13 cellular contexts compared by ENCODE assay signal in genomic region chr11:69310934-69311766, GRCh38. TPM values are rescaled to one million over a fixed set of nuclear protein-coding genes. Genes with fewer than 3 reads are reported as not detected.
DNase-seq lines count a peak whose midpoint lies in the region; ATAC-seq, FAIRE-seq and TF ChIP-seq lines count a peak whose summit lies in the region.
"Had no signal": no experiment of that assay in that cellular context is flagged by ENCODE, and none has a peak within 500 bp of the region (broad histone marks: within the 10 kb centered on the region; RNA-seq: fewer than 3 reads in every experiment).

No MANE protein-coding gene starts in this region.

- no peaks in the 10 kb centered on the region for H3K9me3 Mint-ChIP-seq in activated B cell treated with CpG ODN at 0.5 μM for 24 hours

- no peak overlapping the region for H2BK5ac ChIP-seq in trophoblast cell (ENCODE audit: low read depth, low read length, poor library complexity)

- H3K4me3 ChIP-seq in A673 (ENCODE audit: low read depth, low read length, poor library complexity, severe bottlenecking) (no peak overlapping the region), stomach (no peak overlapping the region), trophoblast cell (ENCODE audit: low read depth, low read length) (no peak overlapping the region)

- peaks cover 75% of the 10 kb centered on the region for H3K4me1 ChIP-seq in A673 (ENCODE audit: insufficient read depth, low read length, poor library complexity, severe bottlenecking)
- H3K4me1 ChIP-seq in stomach: peaks cover 0 to 23% (median 19%) of the 10 kb centered on the region in 4 donors
- no peaks in the 10 kb centered on the region for H3K4me1 ChIP-seq in trophoblast cell (ENCODE audit: control insufficient read depth in 1 of 2, insufficient read depth in 2 of 2, low read length in 2 of 2)

- H3K36me3 ChIP-seq in A673 (ENCODE audit: insufficient read depth, low read length, poor library complexity, severe bottlenecking): peaks cover 35% of the 10 kb centered on the region
- no peaks in the 10 kb centered on the region for H3K36me3 ChIP-seq in stomach
- H3K36me3 ChIP-seq in trophoblast cell (ENCODE audit: control insufficient read depth in 1 of 2, insufficient read depth in 2 of 2, low read length in 2 of 2): no peaks in the 10 kb centered on the region

- no peak overlapping the region for H3K4me2 ChIP-seq in trophoblast cell (ENCODE audit: low read length)

- H3K23ac ChIP-seq in trophoblast cell (ENCODE audit: low read length): no peak overlapping the region

- H4K12ac ChIP-seq in trophoblast cell (ENCODE audit: low read depth, low read length): no peak overlapping the region

- H3K27ac ChIP-seq in A673 (ENCODE audit: low read depth, low read length, poor library complexity, severe bottlenecking): peak overlapping the region; percentile 94
- H3K27ac ChIP-seq in stomach: peak overlapping the region in 1 of 5 donors; percentile 38
- no peak overlapping the region for H3K27ac ChIP-seq in trophoblast cell (ENCODE audit: low read depth, low read length)

- intact Hi-C loops in A673 (cut with micrococcal nuclease; ENCODE audit: unreplicated experiment) (loop anchor here (5.0 kb wide), 1 partner anchor 326 kb away; no protein-coding TSS in a partner anchor), activated B cell treated with CpG ODN at 0.5 μM for 24 hours (cut with micrococcal nuclease) (loop anchor here (1.0 kb wide), 1 partner anchor 13 kb away; no protein-coding TSS in a partner anchor), stomach (cut with DNase I; ENCODE audit: low total_unique reads) (no loop called here)

- peaks cover 27% of the 10 kb centered on the region for H3K4me1 Mint-ChIP-seq in activated B cell treated with CpG ODN at 0.5 μM for 24 hours

- TF ChIP-seq EP300 in stomach (IDR thresholded peaks at IDR 0.05): no peak

- no peak overlapping the region for H4K91ac ChIP-seq in trophoblast cell (ENCODE audit: low read depth, low read length)

- no peak for TF ChIP-seq CTCF in A673 (conservative IDR thresholded peaks at IDR 0.05; ENCODE audit: low read depth, low read length)
- TF ChIP-seq CTCF in activated B cell treated with CpG ODN at 0.5 μM for 24 hours (IDR thresholded peaks at IDR 0.05): no peak
- no peak for TF ChIP-seq CTCF in stomach (IDR thresholded peaks at IDR 0.05)

- no peak overlapping the region for H2AFZ ChIP-seq in trophoblast cell (ENCODE audit: insufficient read depth, low read length, poor library complexity)

- no peak overlapping the region for H3K9ac ChIP-seq in trophoblast cell (ENCODE audit: low read length)

- TSS peak; percentile 85 for BruUV-seq in A673 (replicated peaks; lab: Mats Ljungman, UMichigan)

- H3K18ac ChIP-seq in trophoblast cell (ENCODE audit: low read length): no peak overlapping the region

- H3K79me1 ChIP-seq in trophoblast cell (ENCODE audit: low read length): no peaks in the 10 kb centered on the region

- no peak overlapping the region for H3K27ac Mint-ChIP-seq in activated B cell treated with CpG ODN at 0.5 μM for 24 hours

- 82 to 95% (median 85%) methylated on average over 13 to 14 of the region's 14 CpGs for WGBS in stomach, 5 donors
- WGBS in trophoblast cell (ENCODE audit: extremely low coverage, insufficient coverage, insufficient read length): no CpG with 5 or more reads among the region's 14 CpGs

- H3K36me3 Mint-ChIP-seq in activated B cell treated with CpG ODN at 0.5 μM for 24 hours (ENCODE audit: low read depth): no peaks in the 10 kb centered on the region

- POLR2A ChIA-PET in A673 (lab: Charles Lee; ENCODE audit: low non-redundant PET): no interaction called here
- POLR2A ChIA-PET in activated B cell treated with CpG ODN at 0.5 μM for 24 hours (lab: Charles Lee): interaction anchor here (2.2 kb wide), 1 partner anchor 13 kb away, joined by 15 read pairs; no protein-coding TSS in a partner anchor

- CTCF ChIA-PET in A673 (lab: Charles Lee): interaction anchor here (1.0 to 1.4 kb wide), 3 partner anchors 43 to 311 kb away, joined by 3 to 4 read pairs (median 4); no protein-coding TSS in a partner anchor
- CTCF ChIA-PET in activated B cell treated with CpG ODN at 0.5 μM for 24 hours (lab: Charles Lee): interaction anchor here (1.0 kb wide), 1 partner anchor 19 kb away, joined by 3 read pairs; no protein-coding TSS in a partner anchor

- H3K79me2 ChIP-seq in trophoblast cell (ENCODE audit: control insufficient read depth, insufficient read depth, low read length, poor library complexity): no peaks in the 10 kb centered on the region

- H3K9me3 ChIP-seq in A673 (ENCODE audit: low read depth, low read length, poor library complexity, severe bottlenecking): no peaks in the 10 kb centered on the region
- no peaks in the 10 kb centered on the region for H3K9me3 ChIP-seq in stomach
- peaks cover 6% of the 10 kb centered on the region for H3K9me3 ChIP-seq in trophoblast cell (ENCODE audit: insufficient read depth, low read depth, low read length)

- H2BK12ac ChIP-seq in trophoblast cell (ENCODE audit: low read length): no peak overlapping the region

- no peak overlapping the region for H3K4ac ChIP-seq in trophoblast cell (ENCODE audit: low read depth, low read length)

- peak; percentile 49 for ATAC-seq in activated B cell treated with CpG ODN at 0.5 μM for 24 hours (ENCODE audit: low read depth)

- H4K8ac ChIP-seq in trophoblast cell (ENCODE audit: low read depth, low read length): no peak overlapping the region

- H2AK5ac ChIP-seq in trophoblast cell (ENCODE audit: low read length): no peak overlapping the region

- no peaks in the 10 kb centered on the region for H3K27me3 ChIP-seq in A673 (replicated peaks; ENCODE audit: insufficient read depth, low read depth, low read length, poor library complexity)
- H3K27me3 ChIP-seq in stomach: peaks cover 0 to 7% (median 0%) of the 10 kb centered on the region in 3 donors
- H3K27me3 ChIP-seq in trophoblast cell (ENCODE audit: insufficient read depth, low read length): no peaks in the 10 kb centered on the region

- no peak overlapping the region for H3K4me3 Mint-ChIP-seq in activated B cell treated with CpG ODN at 0.5 μM for 24 hours

- peak; percentile 59 for FAIRE-seq in GM12891 (lab: Jason Lieb, UNC)

- H3K27me3 Mint-ChIP-seq in activated B cell treated with CpG ODN at 0.5 μM for 24 hours: no peaks in the 10 kb centered on the region

- H3K14ac ChIP-seq in trophoblast cell (ENCODE audit: low read length): no peak overlapping the region

- TF ChIP-seq POLR2A in GM12891 (IDR thresholded peaks at IDR 0.05; ENCODE audit: low read depth, low read length) (no peak), stomach (IDR thresholded peaks at IDR 0.05) (no peak)

- H2BK120ac ChIP-seq in trophoblast cell (ENCODE audit: insufficient read depth, low read length, poor library complexity): no peak overlapping the region

- no peak for DNase-seq in A673 (ENCODE audit: low spot score)
- DNase-seq in GM12891 (ENCODE audit: insufficient read length, low spot score): no peak
- DNase-seq in activated B cell treated with CpG ODN at 0.5 μM for 24 hours: no peak
- DNase-seq in kidney tubule cell (ENCODE audit: low spot score): peak; percentile 73
- no peak for DNase-seq in stomach
- no peak for DNase-seq in AG08395 (ENCODE audit: low spot score)
- no peak for DNase-seq in trophoblast cell
- no peak for DNase-seq in middle frontal gyrus (ENCODE audit: extremely low spot score, low spot score)
- DNase-seq: cortex of kidney, foreskin fibroblast, islet precursor cell, occipital lobe had no signal

TF ChIP-seq in GM12891, 5 proteins besides CTCF, POLR2A, EP300 and RAD21:
- no peak for TF ChIP-seq PAX5 (IDR thresholded peaks at IDR 0.05; ENCODE audit: insufficient read depth, low read length, severe bottlenecking)
- TF ChIP-seq TAF1 (IDR thresholded peaks at IDR 0.05; ENCODE audit: low read depth, low read length): no peak
- no peak for TF ChIP-seq POLR2AphosphoS5 (IDR thresholded peaks at IDR 0.05; ENCODE audit: low read depth, low read length)
- no peak for TF ChIP-seq POU2F2 (IDR thresholded peaks at IDR 0.05; ENCODE audit: low read depth, low read length)
- TF ChIP-seq SPI1 (IDR thresholded peaks at IDR 0.05; ENCODE audit: low read depth, low read length): no peak

RNA-seq across cellular contexts. Expression of gene MYEOV, which starts 17.2 kb away (rescaled TPM):
- total RNA-seq in A673 (2021): 174 and 192 TPM in 2 replicates
- 2.3 TPM for polyA plus RNA-seq in GM12891 (2012; ENCODE audit: low read depth, missing spikeins)
- 0.62 TPM in 1 of 2 replicates, not detected in the other for total RNA-seq in activated B cell treated with CpG ODN at 0.5 μM for 24 hours
- 10 to 100 TPM in 1 of 5 donors, 1 to 10 TPM in 1, under 1 TPM in 1, not detected in 2; 0.92 to 11.7 (median 1.9) TPM for total RNA-seq in stomach
- polyA plus RNA-seq in stomach: 10 to 100 TPM in 2 of 3 donors, 1 to 10 TPM in 1; 5.3 to 41.5 (median 16.4) TPM
- 0.05 and 0.11 TPM in 2 replicates for polyA plus RNA-seq in trophoblast cell (2013)
- total RNA-seq: occipital lobe, temporal lobe had no signal

Comparison
In these comparisons a context has a peak if more than half of its experiments do, and no peak if none do; other contexts are left out.
1. RNA of gene MYEOV, which starts 17.2 kb away (total RNA-seq): 174 to 192 TPM in A673; 0.92 to 11.7 TPM in stomach and 0.62 TPM in activated B cell treated with CpG ODN at 0.5 μM for 24 hours; every median in the first group is over 10 times any median in the second.